ENCODE assay signal across 21 cellular contexts in the genomic region with DNA sequence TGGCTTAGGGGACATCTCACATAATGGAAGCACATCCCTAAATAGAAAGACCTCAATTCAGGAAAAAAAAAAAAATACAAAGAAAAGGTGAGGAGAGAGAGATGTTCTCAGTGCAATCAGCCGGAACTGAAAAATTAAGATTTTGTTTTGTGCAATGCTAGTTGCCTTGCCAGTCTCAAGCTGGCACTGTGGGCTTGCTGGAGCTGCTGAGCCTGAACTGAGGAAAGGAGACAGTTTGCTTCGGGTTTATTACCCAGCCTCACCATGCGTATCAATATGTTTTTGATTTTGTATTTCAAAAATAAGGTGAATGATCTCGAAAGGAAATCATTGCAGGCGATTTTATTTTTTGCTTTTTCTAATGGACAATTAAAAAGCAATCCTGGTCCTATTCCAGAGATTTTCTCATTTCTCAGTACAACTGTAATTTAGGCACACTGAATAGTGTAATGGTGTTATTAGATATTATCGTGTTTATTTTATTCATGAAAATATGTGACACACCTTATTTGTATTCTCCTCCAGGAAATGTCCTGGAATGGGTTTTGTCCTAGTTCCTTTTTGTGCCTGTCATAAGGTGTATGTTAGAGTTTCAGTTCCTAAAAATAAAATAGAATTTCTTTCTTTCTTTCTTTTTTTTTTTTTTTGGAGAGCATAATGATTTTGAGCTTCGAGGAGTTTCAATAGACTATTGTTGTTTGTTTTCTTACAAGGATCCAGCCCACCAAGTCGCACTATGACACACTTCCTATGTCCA.
"Had no signal": no experiment of that assay in that cellular context is flagged by ENCODE, and none has a peak within 500 bp of the region (broad histone marks: within the 10 kb centered on the region; RNA-seq: fewer than 3 reads in every experiment).

No MANE protein-coding gene starts in this region.

- H3K9me3 Mint-ChIP-seq: activated T-cell treated with anti-CD3 and anti-CD28 coated beads, Interleukin-2, amount 50 U/mL, for 72 hours; T-helper 2 cell treated with Interferon-gamma antibody and Interleukin-4, amounts not matched to agents 5 μg/mL and 100 μg/mL, for 36 hours had no signal

- H3K27me3 ChIP-seq: body of pancreas, gastroesophageal sphincter, transverse colon had no signal

- H3K36me3 ChIP-seq: gastroesophageal sphincter, transverse colon had no signal

- H3K27ac Mint-ChIP-seq: activated CD4-positive, alpha-beta T cell treated with anti-CD3 and anti-CD28 coated beads for 36 hours; activated naive CD8-positive, alpha-beta T cell; activated T-cell treated with anti-CD3 and anti-CD28 coated beads, Interleukin-2, amount 50 U/mL, for 72 hours; mesothelial cell of epicardium; naive thymus-derived CD8-positive, alpha-beta T cell; T-helper 2 cell treated with Interferon-gamma antibody and Interleukin-4, amounts not matched to agents 5 μg/mL and 100 μg/mL, for 36 hours had no signal

- H3K4me3 Mint-ChIP-seq: activated CD4-positive, alpha-beta T cell treated with anti-CD3 and anti-CD28 coated beads for 36 hours; activated naive CD8-positive, alpha-beta T cell; activated T-cell treated with anti-CD3 and anti-CD28 coated beads, Interleukin-2, amount 50 U/mL, for 72 hours; mesothelial cell of epicardium; naive thymus-derived CD8-positive, alpha-beta T cell; T-helper 2 cell treated with Interferon-gamma antibody and Interleukin-4, amounts not matched to agents 5 μg/mL and 100 μg/mL, for 36 hours had no signal

- DNase-seq: activated CD4-positive, alpha-beta T cell treated with anti-CD3 and anti-CD28 coated beads for 36 hours; activated CD4-positive, CD25-positive, alpha-beta regulatory T cell; activated naive CD4-positive, alpha-beta T cell treated with Interleukin-2 at 50 U/mL for 16 hours; activated T-cell treated with anti-CD3 and anti-CD28 coated beads for 4 hours; activated T-cell treated with anti-CD3 and anti-CD28 coated beads, Interleukin-2, amount 50 U/mL, for 72 hours; body of pancreas; effector memory CD4-positive, alpha-beta T cell; hippocampal formation; left cardiac atrium; left ventricle myocardium superior; naive thymus-derived CD8-positive, alpha-beta T cell; right cardiac atrium; stimulated activated CD4-positive, alpha-beta T cell treated with anti-CD3 and anti-CD28 coated beads, Interleukin-15, amount 100 ng/mL, for 24 hours; stimulated activated naive CD4-positive, alpha-beta T cell; transverse colon had no signal

- H3K4me1 Mint-ChIP-seq: activated CD4-positive, alpha-beta T cell treated with anti-CD3 and anti-CD28 coated beads for 36 hours had no signal

- FAIRE-seq: colon, keratinocyte had no signal

- H3K27ac ChIP-seq: body of pancreas, gastroesophageal sphincter, transverse colon had no signal

- H3K4me3 ChIP-seq: body of pancreas, gastroesophageal sphincter, transverse colon had no signal

- H3K9me3 ChIP-seq: body of pancreas, gastroesophageal sphincter, transverse colon had no signal

- H3K4me1 ChIP-seq: body of pancreas had no signal
